Comparison of ENCODE assay signal across 24 cellular contexts in genomic region chr12:49030119-49030518, GRCh38. TPM values are rescaled to one million over a fixed set of nuclear protein-coding genes. Genes with fewer than 3 reads are reported as not detected.
"Had no signal": no experiment of that assay in that cellular context is flagged by ENCODE, and none has a peak within 500 bp of the region (broad histone marks: within the 10 kb centered on the region; RNA-seq: fewer than 3 reads in every experiment).

No MANE protein-coding gene starts in this region.

- H3K9me3 ChIP-seq: adrenal gland, psoas muscle, right lobe of liver, thoracic aorta had no signal

- H3K4me3 ChIP-seq: adrenal gland, cardiac muscle cell, psoas muscle, right lobe of liver, smooth muscle cell, thoracic aorta had no signal

- H3K27ac Mint-ChIP-seq: activated naive CD4-positive, alpha-beta T cell treated with anti-CD3 and anti-CD28 coated beads, Interleukin-2, amount 50 U/mL, for 24 hours; nephron had no signal

- H3K9me3 Mint-ChIP-seq: activated naive CD4-positive, alpha-beta T cell treated with anti-CD3 and anti-CD28 coated beads, Interleukin-2, amount 50 U/mL, for 24 hours; nephron had no signal

- DNase-seq: activated CD4-positive, alpha-beta T cell treated with anti-CD3 and anti-CD28 coated beads, Interleukin-2, amount 50 U/mL, for 48 hours; activated CD4-positive, CD25-positive, alpha-beta regulatory T cell treated with anti-CD3 and anti-CD28 coated beads, Interleukin-2, amount 50 U/mL, for 72 hours; activated CD8-positive, alpha-beta memory T cell treated with anti-CD3 and anti-CD28 coated beads, Interleukin-2, amount 10 ng/mL, durations not matched to agents 7 days and 5 days; activated effector memory CD4-positive, alpha-beta T cell treated with anti-CD3 and anti-CD28 coated beads, Interleukin-2, amount 50 U/mL, for 16 hours; activated T-cell treated with anti-CD3 and anti-CD28 coated beads, Interleukin-2, amount 50 U/mL, for 48 hours; hypothalamus; kidney glomerular epithelial cell; left ventricle myocardium superior; mesenchymal stem cell; psoas muscle; right lobe of liver; SW 1271; T-helper 9 cell had no signal

- H3K4me2 ChIP-seq: smooth muscle cell had no signal

- H3K4me1 ChIP-seq: adrenal gland, psoas muscle, right lobe of liver had no signal

- FAIRE-seq: colon, endometrium had no signal

- H3K27ac ChIP-seq: adrenal gland, cardiac muscle cell, psoas muscle, right lobe of liver, thoracic aorta had no signal

- H3K4me3 Mint-ChIP-seq: activated CD8-positive, alpha-beta memory T cell treated with anti-CD3 and anti-CD28 coated beads, Interleukin-2, amount 10 ng/mL, durations not matched to agents 7 days and 5 days; activated naive CD4-positive, alpha-beta T cell treated with anti-CD3 and anti-CD28 coated beads, Interleukin-2, amount 50 U/mL, for 24 hours; nephron had no signal

- ATAC-seq: activated CD8-positive, alpha-beta memory T cell treated with anti-CD3 and anti-CD28 coated beads, Interleukin-2, amount 10 ng/mL, durations not matched to agents 7 days and 5 days; esophagus mucosa; left ventricle myocardium superior; psoas muscle had no signal

- H3K27me3 Mint-ChIP-seq: activated CD8-positive, alpha-beta memory T cell treated with anti-CD3 and anti-CD28 coated beads, Interleukin-2, amount 10 ng/mL, durations not matched to agents 7 days and 5 days; activated naive CD4-positive, alpha-beta T cell treated with anti-CD3 and anti-CD28 coated beads, Interleukin-2, amount 50 U/mL, for 24 hours had no signal

- H3K27me3 ChIP-seq: adrenal gland, cardiac muscle cell, right lobe of liver had no signal

- H3K4me1 Mint-ChIP-seq: activated CD8-positive, alpha-beta memory T cell treated with anti-CD3 and anti-CD28 coated beads, Interleukin-2, amount 10 ng/mL, durations not matched to agents 7 days and 5 days; activated naive CD4-positive, alpha-beta T cell treated with anti-CD3 and anti-CD28 coated beads, Interleukin-2, amount 50 U/mL, for 24 hours had no signal

RNA-seq across cellular contexts. Expression of gene RHEBL1, which starts 39.7 kb away (rescaled TPM):
- total RNA-seq: ureter had no signal

RNA-seq across cellular contexts. Expression of gene WNT1, which starts 52.0 kb away (rescaled TPM):
- total RNA-seq: adrenal gland, cardiac muscle cell, esophagus mucosa, left ventricle myocardium superior, osteocyte, psoas muscle, right lobe of liver, smooth muscle cell, ureter had no signal
- polyA plus RNA-seq: adrenal gland, cardiac muscle cell, psoas muscle, smooth muscle cell had no signal
